ENCODE assay signal across 10 cellular contexts in the genomic region with DNA sequence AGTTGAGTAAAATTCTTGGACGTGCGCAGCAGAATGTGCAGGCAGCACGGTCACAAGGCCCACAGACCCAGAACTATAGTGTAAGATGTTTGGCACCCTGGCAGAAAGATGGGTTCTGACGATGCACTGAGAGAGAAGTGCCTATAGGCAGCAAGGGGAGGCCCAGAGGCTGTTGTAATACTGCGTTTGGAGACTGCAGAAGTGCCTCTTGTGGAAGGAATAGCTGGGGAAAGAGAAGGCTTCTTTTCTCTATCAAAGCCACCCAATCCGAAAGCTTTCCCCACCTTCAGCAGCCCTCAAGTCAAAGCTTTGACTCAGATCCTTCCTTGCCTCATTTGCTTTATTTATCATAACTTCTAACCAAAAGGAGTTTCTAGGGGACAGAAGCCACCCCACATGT. TPM values are rescaled to one million over a fixed set of nuclear protein-coding genes. Genes with fewer than 3 reads are reported as not detected.
A peak's percentile ranks its signal among the peaks of the same experiment; 100 is the strongest.
DNase-seq lines count a peak whose midpoint lies in the region; ATAC-seq and TF ChIP-seq lines count a peak whose summit lies in the region.
"Had no signal": no experiment of that assay in that cellular context is flagged by ENCODE, and none has a peak within 500 bp of the region (broad histone marks: within the 10 kb centered on the region; RNA-seq: fewer than 3 reads in every experiment).

No MANE protein-coding gene starts in this region.

- BruUV-seq in mammary epithelial cell (replicated peaks; lab: Mats Ljungman, UMichigan) = no TSS peak

- intact Hi-C loops in mammary epithelial cell (cut with micrococcal nuclease) = no loop called here

- H3K9ac ChIP-seq in mammary epithelial cell (ENCODE audit: insufficient read depth, low read length) = peak overlapping the region; percentile 95

- H3K9me3 ChIP-seq in CD8-positive, alpha-beta memory T cell (ENCODE audit: low read length) = no peaks in the 10 kb centered on the region
- no peaks in the 10 kb centered on the region for H3K9me3 ChIP-seq in mammary epithelial cell (replicated peaks; ENCODE audit: insufficient read depth, low read length)
- H3K9me3 ChIP-seq: thyroid gland had no signal

- H3K36me3 ChIP-seq in CD8-positive, alpha-beta memory T cell (ENCODE audit: insufficient read depth, low read length) = no peaks in the 10 kb centered on the region
- H3K36me3 ChIP-seq in mammary epithelial cell (ENCODE audit: insufficient read depth, low read length) (no peaks in the 10 kb centered on the region), H7 (replicated peaks; ENCODE audit: control insufficient read depth, insufficient read depth, low read length) (no peaks in the 10 kb centered on the region)
- H3K36me3 ChIP-seq: thyroid gland had no signal

- no peak overlapping the region for H2AFZ ChIP-seq in mammary epithelial cell (ENCODE audit: low read depth, low read length)

- 44% methylated on average over 5 of the region's 6 CpGs for WGBS in mammary epithelial cell (ENCODE audit: low coverage, missing lambda C conversion rate)

- peaks cover 20% of the 10 kb centered on the region for H3K4me1 ChIP-seq in CD8-positive, alpha-beta memory T cell (ENCODE audit: insufficient read depth, low read length)
- H3K4me1 ChIP-seq in mammary epithelial cell (ENCODE audit: insufficient read depth, low read length) = peaks cover 20% of the 10 kb centered on the region
- H3K4me1 ChIP-seq: parathyroid adenoma had no signal

- peaks cover 16% of the 10 kb centered on the region for H3K79me2 ChIP-seq in mammary epithelial cell (ENCODE audit: insufficient read depth, low read length)
- H3K79me2 ChIP-seq: parathyroid adenoma had no signal

- H4K20me1 ChIP-seq in mammary epithelial cell (ENCODE audit: insufficient read depth, low read length) = no peaks in the 10 kb centered on the region

- H3K9me3 Mint-ChIP-seq in CD8-positive, alpha-beta memory T cell = no peaks in the 10 kb centered on the region
- no peaks in the 10 kb centered on the region for H3K9me3 Mint-ChIP-seq in nephron progenitor cell

- no peak overlapping the region for H3K4me3 ChIP-seq in CD8-positive, alpha-beta memory T cell (ENCODE audit: low read length)
- H3K4me3 ChIP-seq in mammary epithelial cell (replicated peaks in 1 of 3; ENCODE audit: insufficient read depth in 1 of 3, low read depth in 2 of 3, low read length in 3 of 3) = peak overlapping the region in 2 of 3 experiments; percentile 78 to 96
- no peak overlapping the region for H3K4me3 ChIP-seq in H7 (ENCODE audit: insufficient read depth, low read depth, low read length)

- in situ Hi-C loops in mammary epithelial cell (cut with MboI; ENCODE audit: low sequenced_read_pairs in 2 of 2) = no loop called here

- H3K4me3 Mint-ChIP-seq in CD8-positive, alpha-beta memory T cell = peak overlapping the region; percentile 92 to 97 (median 93)
- H3K4me3 Mint-ChIP-seq in nephron progenitor cell = peak overlapping the region; percentile 90

- no peak for DNase-seq in CD8-positive, alpha-beta memory T cell
- DNase-seq in Kasumi-1 (lab: John Stamatoyannopoulos, UW) (peak; percentile 19 to 38), mammary epithelial cell (no peak), nephron progenitor cell (no peak), cortex of kidney (lab: John Stamatoyannopoulos, UW) (no peak), H7 (no peak)
- no peak for DNase-seq in stimulated activated CD4-positive, alpha-beta T cell treated with anti-CD3 and anti-CD28 coated beads, Interleukin-1b, Interleukin-23, amount 100 ng/mL, for 48 hours

- ATAC-seq in GM18498 (IDR thresholded peaks at IDR 0.05; ENCODE audit: unreplicated experiment) = no peak

- TF ChIP-seq CTCF in mammary epithelial cell (conservative IDR thresholded peaks at IDR 0.05 in 1 of 2, IDR thresholded peaks at IDR 0.05 in 1 of 2; ENCODE audit: extremely low read depth in 1 of 2, insufficient read depth in 1 of 2, low read depth in 1 of 2, low read length in 2 of 2) = no peak
- TF ChIP-seq CTCF in nephron progenitor cell (IDR thresholded peaks at IDR 0.05) = no peak

- H3K4me1 Mint-ChIP-seq in CD8-positive, alpha-beta memory T cell = peaks cover 22 to 26% (median 25%) of the 10 kb centered on the region in 3 donors
- peaks cover 45% of the 10 kb centered on the region for H3K4me1 Mint-ChIP-seq in nephron progenitor cell

- H3K27me3 ChIP-seq in CD8-positive, alpha-beta memory T cell (ENCODE audit: insufficient read depth, low read length, poor library complexity, severe bottlenecking) = no peaks in the 10 kb centered on the region
- no peaks in the 10 kb centered on the region for H3K27me3 ChIP-seq in mammary epithelial cell (ENCODE audit: insufficient read depth, low read length)
- H3K27me3 ChIP-seq in H7 (ENCODE audit: control insufficient read depth, insufficient read depth, low read length) = no peaks in the 10 kb centered on the region
- H3K27me3 ChIP-seq: thyroid gland had no signal

- CTCF ChIA-PET in CD8-positive, alpha-beta memory T cell (lab: Charles Lee) = interaction anchor here (1.4 to 6.0 kb wide), 4 partner anchors 11 to 191 kb away, joined by 3 to 52 read pairs (median 5); partner anchors contain the start of genes MAN2C1 and SNX33
- CTCF ChIA-PET in mammary epithelial cell (lab: Charles Lee; ENCODE audit: low non-redundant PET) = interaction anchor here (0.6 kb wide), 1 partner anchor 8 kb away, joined by 3 read pairs; no protein-coding TSS in a partner anchor

- dilution Hi-C loops in mammary epithelial cell (cut with HindIII; ENCODE audit: low sequenced_read_pairs) = no loop called here

- H3K4me2 ChIP-seq in mammary epithelial cell (ENCODE audit: insufficient read depth, low read depth, low read length) = peak overlapping the region; percentile 82

- H3K36me3 Mint-ChIP-seq in CD8-positive, alpha-beta memory T cell = peaks cover 0 to 19% (median 0%) of the 10 kb centered on the region in 3 donors
- no peaks in the 10 kb centered on the region for H3K36me3 Mint-ChIP-seq in nephron progenitor cell (ENCODE audit: low read depth)

- H3K27ac ChIP-seq in CD8-positive, alpha-beta memory T cell (ENCODE audit: low read depth, low read length) = no peak overlapping the region
- H3K27ac ChIP-seq in mammary epithelial cell (ENCODE audit: insufficient read depth, low read depth, low read length) = peak overlapping the region; percentile 86

- peak overlapping the region in 7 of 8 donors; percentile 89 to 98 (median 95) for H3K27ac Mint-ChIP-seq in CD8-positive, alpha-beta memory T cell
- H3K27ac Mint-ChIP-seq in nephron progenitor cell = no peak overlapping the region

- H3K27me3 Mint-ChIP-seq in CD8-positive, alpha-beta memory T cell = peaks cover 0 to 1% of the 10 kb centered on the region in 2 donors
- peaks cover 3% of the 10 kb centered on the region for H3K27me3 Mint-ChIP-seq in nephron progenitor cell (ENCODE audit: low read depth, poor library complexity)

- POLR2A ChIA-PET in CD8-positive, alpha-beta memory T cell (lab: Charles Lee) = interaction anchor here (3.3 to 7.3 kb wide), 3 partner anchors 11 to 183 kb away, joined by 12 to 130 read pairs (median 106); partner anchors contain the start of genes IMP3 and MAN2C1

RNA-seq across cellular contexts. Expression of gene SIN3A, which starts 5.2 kb away (rescaled TPM):
- total RNA-seq in CD8-positive, alpha-beta memory T cell = 10 to 100 TPM; 82.8 to 89.0 TPM
- polyA plus RNA-seq in CD8-positive, alpha-beta memory T cell = 16.0 TPM
- 10 to 100 TPM; 37.7 to 41.2 TPM for total RNA-seq in mammary epithelial cell
- polyA plus RNA-seq in mammary epithelial cell = 33.0 TPM
- polyA minus RNA-seq in mammary epithelial cell = 46.2 TPM
- 42.7 and 44.9 TPM in 2 replicates for total RNA-seq in H7 (2014; rRNA removed; shearing (Covaris generic))

Comparison
In these comparisons a context has a peak if more than half of its experiments do, and no peak if none do; other contexts are left out.
1. DNase-seq: peak in Kasumi-1 (2 of 2); none in CD8-positive, alpha-beta memory T cell (0 of 5), mammary epithelial cell (single experiment), nephron progenitor cell (single experiment), stimulated activated CD4-positive, alpha-beta T cell treated with anti-CD3 and anti-CD28 coated beads, Interleukin-1b, Interleukin-23, amount 100 ng/mL, for 48 hours (single experiment), cortex of kidney (single experiment) and H7 (single experiment).
2. H3K4me3 ChIP-seq: peak in mammary epithelial cell (2 of 3); none in CD8-positive, alpha-beta memory T cell (single experiment) and H7 (single experiment).